Comparison of ENCODE assay signal across 8 cellular contexts in the genomic region with DNA sequence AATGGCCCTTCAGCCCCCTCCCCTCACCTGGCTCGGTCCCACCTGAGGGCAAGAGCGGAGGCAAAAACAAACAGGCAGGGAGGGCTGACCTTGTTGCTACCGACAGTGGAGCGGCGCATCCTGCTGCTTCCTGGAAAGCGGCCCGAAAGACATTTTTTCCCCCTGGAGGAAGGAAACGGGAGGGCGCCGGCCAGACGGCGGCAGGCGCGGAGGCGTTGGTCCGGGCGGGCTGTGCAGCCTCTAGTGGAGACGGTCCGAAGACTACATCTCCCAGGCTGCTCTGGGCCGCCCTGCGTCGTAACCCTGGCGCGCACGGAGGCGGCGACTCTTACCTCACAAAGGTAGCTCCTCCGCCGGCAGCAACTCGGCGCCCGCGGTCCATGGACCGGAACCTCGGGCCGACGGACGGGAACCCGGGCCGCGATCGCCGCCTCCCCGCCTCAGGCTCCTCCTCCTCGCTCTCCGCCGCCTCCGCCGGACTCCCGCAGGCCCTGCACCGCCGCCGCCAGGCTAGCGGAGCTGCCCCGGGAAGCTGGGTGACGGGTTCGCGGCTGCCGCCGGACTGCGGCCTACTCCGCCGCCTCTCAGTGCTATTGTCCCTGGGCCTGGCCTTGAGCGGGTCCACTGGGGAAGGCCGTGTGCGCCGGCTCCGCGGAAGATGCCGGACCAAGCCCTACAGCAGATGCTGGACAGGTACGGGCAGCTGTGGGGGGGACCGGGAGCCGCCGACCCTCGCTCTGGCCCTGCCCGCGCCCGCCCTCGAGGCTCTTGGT. TPM values are rescaled to one million over a fixed set of nuclear protein-coding genes. Genes with fewer than 3 reads are reported as not detected.
DNase-seq lines count a peak whose midpoint lies in the region; ATAC-seq and TF ChIP-seq lines count a peak whose summit lies in the region.

Gene CPEB3, minus strand, starts transcription at position 242 of the 773 bp plus-strand sequence. CDS start 50,728 bp downstream, outside the sequence.
Gene MARCHF5, plus strand, starts transcription at position 331 of the 773 bp plus-strand sequence. Its CDS starts 328 bp downstream, at position 659.

- CTCF ChIA-PET in Caco-2 (lab: Charles Lee) = interaction anchor here (0.5 to 2.4 kb wide), 14 partner anchors 13 to 283 kb away, joined by 3 to 25 read pairs (median 4); partner anchors contain the start of gene IDE
- CTCF ChIA-PET in activated CD8-positive, alpha-beta memory T cell treated with anti-CD3 and anti-CD28 coated beads, Interleukin-2, amount 10 ng/mL, durations not matched to agents 7 days and 5 days (lab: Charles Lee) = interaction anchor here (1.0 to 3.5 kb wide), 10 partner anchors 8 to 242 kb away, joined by 3 to 26 read pairs (median 4); no protein-coding TSS in a partner anchor

- H3K4me3 ChIP-seq in Caco-2 (ENCODE audit: low read depth, low read length) (peak within 1 kb of the TSS; percentile 100), endocrine pancreas (ENCODE audit: control insufficient read depth, insufficient read depth, low read length) (peak within 1 kb of the TSS; percentile 84)

- BruUV-seq in Caco-2 (replicated peaks; lab: Mats Ljungman, UMichigan) = no TSS peak

- peak; percentile 97 to 98 for DNase-seq in Caco-2
- peak; percentile 97 for DNase-seq in HT1080 (ENCODE audit: low read depth)
- DNase-seq in NOMO-1 (lab: John Stamatoyannopoulos, UW; ENCODE audit: unreplicated experiment in 2 of 2) = peak; percentile 93 to 95
- DNase-seq in activated CD8-positive, alpha-beta memory T cell treated with anti-CD3 and anti-CD28 coated beads, Interleukin-2, amount 10 ng/mL, durations not matched to agents 7 days and 5 days = peak; percentile 97
- peak; percentile 98 for DNase-seq in mesenteric fat pad (ENCODE audit: low spot score)
- peak; percentile 71 for DNase-seq in stimulated activated CD8-positive, alpha-beta memory T cell treated with anti-CD3 and anti-CD28 coated beads, Interleukin-15, amount 100 ng/mL, for 24 hours (ENCODE audit: low read depth)

- peak; percentile 97 for ATAC-seq in GM21360 (IDR thresholded peaks at IDR 0.05; ENCODE audit: unreplicated experiment)
- ATAC-seq in activated CD8-positive, alpha-beta memory T cell treated with anti-CD3 and anti-CD28 coated beads, Interleukin-2, amount 10 ng/mL, durations not matched to agents 7 days and 5 days = peak; percentile 99

- peak within 1 kb of the TSS; percentile 97 for H3K4me3 Mint-ChIP-seq in Caco-2 (ENCODE audit: unreplicated experiment)
- peak within 1 kb of the TSS; percentile 88 for H3K4me3 Mint-ChIP-seq in activated CD8-positive, alpha-beta memory T cell treated with anti-CD3 and anti-CD28 coated beads, Interleukin-2, amount 10 ng/mL, durations not matched to agents 7 days and 5 days

- peaks cover 25% of the 10 kb centered on the region for H3K36me3 Mint-ChIP-seq in Caco-2 (ENCODE audit: insufficient read depth, unreplicated experiment)
- H3K36me3 Mint-ChIP-seq in activated CD8-positive, alpha-beta memory T cell treated with anti-CD3 and anti-CD28 coated beads, Interleukin-2, amount 10 ng/mL, durations not matched to agents 7 days and 5 days = peaks cover 12% of the 10 kb centered on the region

- no peaks in the 10 kb centered on the region for H3K9me3 ChIP-seq in Caco-2
- H3K9me3 ChIP-seq in endocrine pancreas (ENCODE audit: control insufficient read depth, low read length) = no peaks in the 10 kb centered on the region

- H3K27me3 Mint-ChIP-seq in Caco-2 (ENCODE audit: insufficient read depth, unreplicated experiment) = no peaks in the 10 kb centered on the region
- no peaks in the 10 kb centered on the region for H3K27me3 Mint-ChIP-seq in activated CD8-positive, alpha-beta memory T cell treated with anti-CD3 and anti-CD28 coated beads, Interleukin-2, amount 10 ng/mL, durations not matched to agents 7 days and 5 days

- TF ChIP-seq CTCF in Caco-2 (IDR thresholded peaks at IDR 0.05; ENCODE audit: insufficient read depth in 1 of 2, low read depth in 1 of 2, low read length in 1 of 2, severe bottlenecking in 1 of 2, unreplicated experiment in 1 of 2) = peak; percentile 56 to 81

- H3K27me3 ChIP-seq in Caco-2 (replicated peaks; ENCODE audit: control insufficient read depth, insufficient read depth, low read length) (no peaks in the 10 kb centered on the region), endocrine pancreas (ENCODE audit: control insufficient read depth, insufficient read depth, low read length) (no peaks in the 10 kb centered on the region)

- peaks cover 7% of the 10 kb centered on the region; the same call in 1 of the 2 replicates for H3K4me1 ChIP-seq in Caco-2
- peaks cover 5% of the 10 kb centered on the region for H3K4me1 ChIP-seq in endocrine pancreas (ENCODE audit: control insufficient read depth, insufficient read depth, low read length)

- peak within 1 kb of the TSS; percentile 92 for H3K27ac Mint-ChIP-seq in Caco-2 (ENCODE audit: unreplicated experiment)
- peak within 1 kb of the TSS; percentile 89 for H3K27ac Mint-ChIP-seq in activated CD8-positive, alpha-beta memory T cell treated with anti-CD3 and anti-CD28 coated beads, Interleukin-2, amount 10 ng/mL, durations not matched to agents 7 days and 5 days

- peaks cover 1% of the 10 kb centered on the region; the same call in 1 of the 2 replicates for H3K36me3 ChIP-seq in Caco-2 (ENCODE audit: control insufficient read depth, insufficient read depth, low read length)
- H3K36me3 ChIP-seq in endocrine pancreas (ENCODE audit: control insufficient read depth, insufficient read depth, low read length) = no peaks in the 10 kb centered on the region

- peak within 1 kb of the TSS; percentile 99 for H3K9ac ChIP-seq in endocrine pancreas (ENCODE audit: control insufficient read depth, insufficient read depth, low read length)

- H3K9me3 Mint-ChIP-seq in Caco-2 (ENCODE audit: unreplicated experiment) = no peaks in the 10 kb centered on the region
- no peaks in the 10 kb centered on the region for H3K9me3 Mint-ChIP-seq in activated CD8-positive, alpha-beta memory T cell treated with anti-CD3 and anti-CD28 coated beads, Interleukin-2, amount 10 ng/mL, durations not matched to agents 7 days and 5 days (ENCODE audit: low read depth)

- intact Hi-C loops in Caco-2 (cut with micrococcal nuclease; ENCODE audit: unreplicated experiment) = loop anchor here (1.0 kb wide), 3 partner anchors 51 to 204 kb away; no protein-coding TSS in a partner anchor

- H3K4me1 Mint-ChIP-seq in Caco-2 (ENCODE audit: low read depth, unreplicated experiment) = no peaks in the 10 kb centered on the region
- peaks cover 27% of the 10 kb centered on the region for H3K4me1 Mint-ChIP-seq in activated CD8-positive, alpha-beta memory T cell treated with anti-CD3 and anti-CD28 coated beads, Interleukin-2, amount 10 ng/mL, durations not matched to agents 7 days and 5 days

- POLR2A ChIA-PET in Caco-2 (lab: Charles Lee) = interaction anchor here (0.6 to 1.0 kb wide), 5 partner anchors 20 to 203 kb away, joined by 3 to 7 read pairs (median 3); no protein-coding TSS in a partner anchor

RNA-seq across cellular contexts. Expression of gene CPEB3, which starts in this region (rescaled TPM):
- total RNA-seq in Caco-2 (2022) (2.3 TPM in 2 replicates), mesenteric fat pad (4.2 TPM)
- total RNA-seq in HT1080 (2014; rRNA removed; shearing (Covaris generic)) = 0.37 and 0.43 TPM in 2 replicates
- polyA plus RNA-seq in HT1080 (2015; cell fraction: cytosol; rRNA removed) = 0.44 and 0.57 TPM in 2 replicates
- 0.70 and 1.0 TPM in 2 replicates for polyA plus RNA-seq in HT1080 (2015; cell fraction: nucleus; rRNA removed)
- 1 to 10 TPM; 3.8 to 4.3 TPM for total RNA-seq in activated CD8-positive, alpha-beta memory T cell treated with anti-CD3 and anti-CD28 coated beads, Interleukin-2, amount 10 ng/mL, durations not matched to agents 7 days and 5 days

RNA-seq across cellular contexts. Expression of gene MARCHF5, which starts in this region (rescaled TPM):
- 30.4 and 33.9 TPM in 2 replicates for total RNA-seq in Caco-2 (2022)
- total RNA-seq in HT1080 (2014; rRNA removed; shearing (Covaris generic)) = 9.8 and 12.1 TPM in 2 replicates
- polyA plus RNA-seq in HT1080 (2015; cell fraction: cytosol; rRNA removed) = 40.7 and 47.3 TPM in 2 replicates
- 53.3 and 55.8 TPM in 2 replicates for polyA plus RNA-seq in HT1080 (2015; cell fraction: nucleus; rRNA removed)
- 10 to 100 TPM; 21.7 to 26.4 TPM for total RNA-seq in activated CD8-positive, alpha-beta memory T cell treated with anti-CD3 and anti-CD28 coated beads, Interleukin-2, amount 10 ng/mL, durations not matched to agents 7 days and 5 days
- 52.7 TPM for total RNA-seq in mesenteric fat pad

Comparison
In these comparisons a context has a peak if more than half of its experiments do, and no peak if none do; other contexts are left out.
1. Peak in every context shown above with its lines: DNase-seq, ATAC-seq and H3K4me3 ChIP-seq.